Comparison of ENCODE assay signal across 15 cellular contexts in the genomic region with DNA sequence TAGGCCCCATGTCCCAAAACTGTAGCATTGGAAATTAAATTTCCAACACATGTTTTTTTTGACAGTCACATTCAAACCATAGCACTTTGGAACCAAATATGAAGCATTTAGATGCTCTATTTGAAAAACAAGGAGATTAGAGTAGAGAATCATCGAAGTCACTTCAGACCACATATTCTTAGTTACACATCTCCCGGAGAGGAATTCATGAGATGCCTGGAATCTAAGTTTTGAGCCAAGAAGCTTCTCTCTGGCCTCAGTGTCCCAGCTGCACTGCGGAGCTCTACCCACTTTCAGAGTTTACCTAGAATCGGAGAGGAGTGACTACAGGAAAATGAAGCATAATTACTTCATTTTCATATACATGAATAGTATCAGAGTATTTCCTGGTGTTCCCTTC.
"Had no signal": no experiment of that assay in that cellular context is flagged by ENCODE, and none has a peak within 500 bp of the region (broad histone marks: within the 10 kb centered on the region; RNA-seq: fewer than 3 reads in every experiment).

No MANE protein-coding gene starts in this region.

- H3K4me3 Mint-ChIP-seq: activated CD4-positive, alpha-beta T cell treated with anti-CD3 and anti-CD28 coated beads for 36 hours; activated CD8-positive, alpha-beta T cell treated with anti-CD3 and anti-CD28 coated beads, Interleukin-2, amount 10 ng/mL, durations not matched to agents 7 days and 5 days; central memory CD8-positive, alpha-beta T cell; stimulated activated naive CD8-positive, alpha-beta T cell treated with anti-CD3 and anti-CD28 coated beads, Interleukin-15, Interleukin-2, amounts not matched to agents 100 ng/mL and 50 ng/mL, for 24 hours had no signal

- H3K27me3 ChIP-seq: esophagus muscularis mucosa, ovary, upper lobe of left lung had no signal

- ATAC-seq: activated CD4-positive, alpha-beta T cell treated with anti-CD3 and anti-CD28 coated beads for 36 hours; activated CD8-positive, alpha-beta T cell treated with anti-CD3 and anti-CD28 coated beads, Interleukin-2, amount 10 ng/mL, durations not matched to agents 7 days and 5 days; foreskin keratinocyte; left lobe of liver had no signal

- H3K4me1 Mint-ChIP-seq: central memory CD8-positive, alpha-beta T cell had no signal

- H3K36me3 ChIP-seq: esophagus muscularis mucosa, ovary, upper lobe of left lung had no signal

- H3K27ac ChIP-seq: foreskin keratinocyte, ovary, VCaP had no signal

- H3K9me3 ChIP-seq: esophagus muscularis mucosa, ovary, upper lobe of left lung had no signal

- H3K27me3 Mint-ChIP-seq: activated CD4-positive, alpha-beta T cell treated with anti-CD3 and anti-CD28 coated beads for 36 hours; central memory CD8-positive, alpha-beta T cell; stimulated activated naive CD8-positive, alpha-beta T cell treated with anti-CD3 and anti-CD28 coated beads, Interleukin-15, Interleukin-2, amounts not matched to agents 100 ng/mL and 50 ng/mL, for 24 hours had no signal

- H3K4me3 ChIP-seq: esophagus muscularis mucosa, ovary, upper lobe of left lung had no signal

- H3K9me3 Mint-ChIP-seq: central memory CD8-positive, alpha-beta T cell; stimulated activated naive CD8-positive, alpha-beta T cell treated with anti-CD3 and anti-CD28 coated beads, Interleukin-15, Interleukin-2, amounts not matched to agents 100 ng/mL and 50 ng/mL, for 24 hours had no signal

- DNase-seq: activated CD4-positive, alpha-beta T cell treated with anti-CD3 and anti-CD28 coated beads for 36 hours; activated CD8-positive, alpha-beta memory T cell treated with anti-CD3 and anti-CD28 coated beads, Interleukin-2, amount 50 U/mL, for 48 hours; activated CD8-positive, alpha-beta T cell treated with anti-CD3 and anti-CD28 coated beads, Interleukin-2, amount 10 ng/mL, durations not matched to agents 7 days and 5 days; foreskin keratinocyte; head of caudate nucleus; ovary; stimulated activated CD4-positive, alpha-beta T cell treated with anti-CD3 and anti-CD28 coated beads, Interleukin-15, amount 100 ng/mL, for 24 hours; stimulated activated CD4-positive, alpha-beta T cell treated with anti-CD3 and anti-CD28 coated beads, Interleukin-4, amount 100 ng/mL, for 24 hours; T1000 had no signal

- H3K27ac Mint-ChIP-seq: activated CD4-positive, alpha-beta T cell treated with anti-CD3 and anti-CD28 coated beads for 36 hours; activated CD8-positive, alpha-beta T cell treated with anti-CD3 and anti-CD28 coated beads, Interleukin-2, amount 10 ng/mL, durations not matched to agents 7 days and 5 days; stimulated activated naive CD8-positive, alpha-beta T cell treated with anti-CD3 and anti-CD28 coated beads, Interleukin-15, Interleukin-2, amounts not matched to agents 100 ng/mL and 50 ng/mL, for 24 hours had no signal
